ENCODE assay signal across 25 cellular contexts in the genomic region with DNA sequence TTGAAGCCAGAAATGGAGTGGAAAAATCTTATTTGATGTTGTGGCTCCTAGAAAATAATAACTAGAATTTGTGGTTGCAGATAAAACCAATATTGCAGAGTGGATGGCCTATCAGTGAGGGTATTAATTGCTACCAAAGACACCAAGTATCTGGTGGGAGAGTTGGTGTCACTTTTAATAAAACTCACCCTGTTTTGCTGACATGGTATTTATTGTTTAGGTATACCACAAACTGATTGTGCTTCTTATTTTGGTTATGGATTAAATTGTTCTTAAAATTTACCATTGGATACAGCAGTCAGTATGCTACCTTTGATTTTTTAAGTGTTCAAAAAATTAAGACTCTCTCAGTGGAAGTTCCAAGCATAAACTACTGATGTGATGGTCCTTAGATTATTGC.
A peak's percentile ranks its signal among the peaks of the same experiment; 100 is the strongest.
DNase-seq lines count a peak whose midpoint lies in the region; ATAC-seq, FAIRE-seq and TF ChIP-seq lines count a peak whose summit lies in the region.
"Had no signal": no experiment of that assay in that cellular context is flagged by ENCODE, and none has a peak within 500 bp of the region (broad histone marks: within the 10 kb centered on the region; RNA-seq: fewer than 3 reads in every experiment).

No MANE protein-coding gene starts in this region.

- H3K79me2 ChIP-seq in HepG2 (ENCODE audit: insufficient read depth, low read length), result no peaks in the 10 kb centered on the region
- H3K79me2 ChIP-seq in K562 (ENCODE audit: control insufficient read depth, insufficient read depth, low read length), result no peaks in the 10 kb centered on the region

- H3K36me3 ChIP-seq in HepG2 (replicated peaks in 1 of 2; ENCODE audit: control insufficient read depth in 1 of 2, insufficient read depth in 2 of 2, low read length in 2 of 2) (no peaks in the 10 kb centered on the region), right lobe of liver (no peaks in the 10 kb centered on the region), K562 (ENCODE audit: control insufficient read depth, insufficient read depth, low read length) (no peaks in the 10 kb centered on the region), psoas muscle (ENCODE audit: insufficient read depth in 1 of 2, low read depth in 1 of 2) (no peaks in the 10 kb centered on the region)
- H3K36me3 ChIP-seq: BE2C; BLaER1 treated with 17β-estradiol and CSF1 and Interleukin-3, amounts not matched to agents 10 nM and 100 nM had no signal

- H3K4me3 ChIP-seq in HepG2 (replicated peaks in 1 of 3; ENCODE audit: insufficient read depth in 1 of 3, low read depth in 2 of 3, low read length in 3 of 3) (no peak overlapping the region), right lobe of liver (no peak overlapping the region), K562 (no peak overlapping the region), psoas muscle (no peak overlapping the region)
- H3K4me3 ChIP-seq: BLaER1 treated with 17β-estradiol and CSF1 and Interleukin-3, amounts not matched to agents 10 nM and 100 nM; GM12878; GM23338 had no signal

- FAIRE-seq in HepG2 (lab: Jason Lieb, UNC), result no peak
- no peak for FAIRE-seq in K562 (lab: Jason Lieb, UNC)
- FAIRE-seq in RCC 7860 (lab: Jason Lieb, UNC), result no peak
- FAIRE-seq: A204.1, D721Med, GM12878, GM19239 had no signal

- POLR2A ChIA-PET in HepG2 (lab: Yijun Ruan, JAX) (no interaction called here), K562 (lab: Yijun Ruan, JAX) (no interaction called here)

- no TSS peak for BruUV-seq in HepG2 (replicated peaks; lab: Mats Ljungman, UMichigan)
- no TSS peak for BruUV-seq in K562 (replicated peaks; lab: Mats Ljungman, UMichigan)

- no peak overlapping the region for H2AFZ ChIP-seq in HepG2 (ENCODE audit: low read length)
- H2AFZ ChIP-seq in K562 (ENCODE audit: low read depth, low read length), result no peak overlapping the region
- H2AFZ ChIP-seq: GM23338 had no signal

- no peaks in the 10 kb centered on the region for H3K9me1 ChIP-seq in K562 (ENCODE audit: control insufficient read depth, insufficient read depth, low read length)

- in situ Hi-C loops in HepG2 (cut with HindIII; ENCODE audit: extremely low pct_ligation_motif_present, low pct_unique_long_range_greater_than_20kb), result no loop called here
- in situ Hi-C loops in K562 (cut with MboI), result no loop called here

- no peaks in the 10 kb centered on the region for H3K27me3 ChIP-seq in HepG2 (ENCODE audit: control insufficient read depth in 1 of 2, insufficient read depth in 2 of 2, low read length in 2 of 2)
- no peaks in the 10 kb centered on the region for H3K27me3 ChIP-seq in right lobe of liver
- no peaks in the 10 kb centered on the region for H3K27me3 ChIP-seq in K562 (ENCODE audit: control insufficient read depth in 2 of 2, insufficient read depth in 2 of 2, low read length in 2 of 2)
- H3K27me3 ChIP-seq in psoas muscle (ENCODE audit: insufficient read depth in 3 of 3, low read length in 2 of 3), result no peaks in the 10 kb centered on the region
- H3K27me3 ChIP-seq: BE2C; BLaER1 treated with 17β-estradiol and CSF1 and Interleukin-3, amounts not matched to agents 10 nM and 100 nM had no signal

- TF ChIP-seq RAD21 in HepG2 (CRISPR knock-in tag; IDR thresholded peaks at IDR 0.05) (no peak), K562 (CRISPR knock-in tag; conservative IDR thresholded peaks at IDR 0.05 in 1 of 2, IDR thresholded peaks at IDR 0.05 in 1 of 2) (no peak)

- no peak overlapping the region for H3K27ac ChIP-seq in HepG2 (ENCODE audit: extremely low read length, insufficient read depth, low read length)
- peak overlapping the region in 1 of 3 donors; percentile 54 for H3K27ac ChIP-seq in right lobe of liver
- H3K27ac ChIP-seq in K562 (ENCODE audit: extremely low read depth, low read depth, low read length), result no peak overlapping the region
- peak overlapping the region; percentile 71 for H3K27ac ChIP-seq in psoas muscle
- H3K27ac ChIP-seq: 22Rv1; BLaER1 treated with 17β-estradiol and CSF1 and Interleukin-3, amounts not matched to agents 10 nM and 100 nM had no signal

- H4K20me1 ChIP-seq in HepG2 (ENCODE audit: insufficient read depth, low read length) (no peaks in the 10 kb centered on the region), K562 (replicated peaks; ENCODE audit: control insufficient read depth, insufficient read depth, low read length) (no peaks in the 10 kb centered on the region)

- no peak for TF ChIP-seq EP300 in HepG2 (IDR thresholded peaks at IDR 0.05; ENCODE audit: low read depth in 2 of 2, low read length in 2 of 2)
- no peak for TF ChIP-seq EP300 in HepG2 (CRISPR knock-in tag; IDR thresholded peaks at IDR 0.05; ENCODE audit: borderline replicate concordance)
- no peak for TF ChIP-seq EP300 in K562 (IDR thresholded peaks at IDR 0.05; ENCODE audit: low read length)

- ATAC-seq in HepG2 (no peak), right lobe of liver (no peak), K562 (no peak), psoas muscle (no peak), HG02938 (IDR thresholded peaks at IDR 0.05; ENCODE audit: unreplicated experiment) (no peak)
- ATAC-seq: GM12878, GM23338, HCT116 had no signal

- no peak for DNase-seq in HepG2 (ENCODE audit: low spot score)
- DNase-seq in right lobe of liver, result no peak
- DNase-seq in K562 (ENCODE audit: extremely low read depth in 1 of 4, low spot score in 3 of 4), result no peak
- no peak for DNase-seq in psoas muscle
- no peak for DNase-seq in stimulated activated CD4-positive, alpha-beta T cell treated with anti-CD3 and anti-CD28 coated beads, Interleukin-2, amount 100 ng/mL, for 48 hours
- DNase-seq in RCC 7860 (ENCODE audit: low spot score), result no peak
- DNase-seq: ACHN; AML-193; BE2C; CD4-positive, alpha-beta T cell; CD8-positive, alpha-beta memory T cell; DMS 273 treated with DMSO at 0.1 percent for 48 hours; DMS79; EL; GDM1; H9 had no signal

- TF ChIP-seq CTCF in HepG2 (CRISPR knock-in tag; IDR thresholded peaks at IDR 0.05) (no peak), right lobe of liver (IDR thresholded peaks at IDR 0.05) (no peak), K562 (IDR thresholded peaks at IDR 0.05 in 2 of 3, conservative IDR thresholded peaks at IDR 0.05 in 1 of 3; ENCODE audit: insufficient read depth in 2 of 3, low read depth in 1 of 3, low read length in 3 of 3) (no peak), psoas muscle (IDR thresholded peaks at IDR 0.05) (no peak)

- peaks cover 16% of the 10 kb centered on the region for H3K4me1 ChIP-seq in HepG2 (ENCODE audit: insufficient read depth, low read length)
- H3K4me1 ChIP-seq in right lobe of liver, result peaks cover 0 to 49% (median 16%) of the 10 kb centered on the region in 4 donors
- H3K4me1 ChIP-seq in K562 (replicated peaks in 1 of 2; ENCODE audit: control insufficient read depth in 2 of 2, insufficient read depth in 2 of 2, low read length in 2 of 2), result peaks cover 0 to 8% of the 10 kb centered on the region in 2 experiments; a peak in 2 of 5 replicates
- H3K4me1 ChIP-seq in psoas muscle, result peaks cover 16% of the 10 kb centered on the region
- H3K4me1 ChIP-seq: BLaER1 treated with 17β-estradiol and CSF1 and Interleukin-3, amounts not matched to agents 10 nM and 100 nM had no signal

- H3K9me3 ChIP-seq in HepG2 (ENCODE audit: low read length), result no peaks in the 10 kb centered on the region
- no peaks in the 10 kb centered on the region for H3K9me3 ChIP-seq in right lobe of liver
- H3K9me3 ChIP-seq in K562 (replicated peaks; ENCODE audit: control insufficient read depth, insufficient read depth, low read depth, low read length), result no peaks in the 10 kb centered on the region
- H3K9me3 ChIP-seq in psoas muscle, result no peaks in the 10 kb centered on the region
- H3K9me3 ChIP-seq: BE2C had no signal

- H3K4me2 ChIP-seq in HepG2 (ENCODE audit: low read depth, low read length) (no peak overlapping the region), K562 (ENCODE audit: insufficient read depth, low read length) (no peak overlapping the region)
- H3K4me2 ChIP-seq: BLaER1 treated with 17β-estradiol and CSF1 and Interleukin-3, amounts not matched to agents 10 nM and 100 nM; GM23338 had no signal

- TF ChIP-seq POLR2A in HepG2 (IDR thresholded peaks at IDR 0.05; ENCODE audit: insufficient read depth in 1 of 2, low read depth in 2 of 2, low read length in 2 of 2) (no peak), right lobe of liver (IDR thresholded peaks at IDR 0.05) (no peak), K562 (conservative IDR thresholded peaks at IDR 0.05) (no peak)

- CTCF ChIA-PET in HepG2 (lab: Yijun Ruan, JAX; ENCODE audit: low intra/inter-chr PET ratio, low total read pairs), result no interaction called here
- CTCF ChIA-PET in K562 (lab: Yijun Ruan, JAX; ENCODE audit: low intra/inter-chr PET ratio), result no interaction called here

- intact Hi-C loops in HepG2 (cut with micrococcal nuclease; ENCODE audit: unreplicated experiment) (no loop called here), right lobe of liver (cut with DNase I) (no loop called here), K562 (cut with micrococcal nuclease) (no loop called here), psoas muscle (cut with DNase I) (no loop called here)

- H3K9ac ChIP-seq in HepG2 (ENCODE audit: insufficient read depth, low read depth, low read length) (no peak overlapping the region), K562 (ENCODE audit: insufficient read depth in 1 of 2, low read depth in 2 of 2, low read length in 2 of 2) (no peak overlapping the region)
- H3K9ac ChIP-seq: BLaER1 treated with 17β-estradiol and CSF1 and Interleukin-3, amounts not matched to agents 10 nM and 100 nM had no signal

TF ChIP-seq in HepG2, 621 proteins besides CTCF, POLR2A, EP300 and RAD21:
- TF ChIP-seq MAFF (IDR thresholded peaks at IDR 0.05; ENCODE audit: low read depth, low read length) (peak; percentile 85), SMAD9 (CRISPR knock-in tag; IDR thresholded peaks at IDR 0.05) (no peak), MAFK (conservative IDR thresholded peaks at IDR 0.05 in 1 of 2, IDR thresholded peaks at IDR 0.05 in 1 of 2; ENCODE audit: low read length in 2 of 2) (peak; percentile 74 to 92)

TF ChIP-seq in K562, 482 proteins besides CTCF, POLR2A, EP300 and RAD21 (continues in another document):
- TF ChIP-seq, protein P1, sequence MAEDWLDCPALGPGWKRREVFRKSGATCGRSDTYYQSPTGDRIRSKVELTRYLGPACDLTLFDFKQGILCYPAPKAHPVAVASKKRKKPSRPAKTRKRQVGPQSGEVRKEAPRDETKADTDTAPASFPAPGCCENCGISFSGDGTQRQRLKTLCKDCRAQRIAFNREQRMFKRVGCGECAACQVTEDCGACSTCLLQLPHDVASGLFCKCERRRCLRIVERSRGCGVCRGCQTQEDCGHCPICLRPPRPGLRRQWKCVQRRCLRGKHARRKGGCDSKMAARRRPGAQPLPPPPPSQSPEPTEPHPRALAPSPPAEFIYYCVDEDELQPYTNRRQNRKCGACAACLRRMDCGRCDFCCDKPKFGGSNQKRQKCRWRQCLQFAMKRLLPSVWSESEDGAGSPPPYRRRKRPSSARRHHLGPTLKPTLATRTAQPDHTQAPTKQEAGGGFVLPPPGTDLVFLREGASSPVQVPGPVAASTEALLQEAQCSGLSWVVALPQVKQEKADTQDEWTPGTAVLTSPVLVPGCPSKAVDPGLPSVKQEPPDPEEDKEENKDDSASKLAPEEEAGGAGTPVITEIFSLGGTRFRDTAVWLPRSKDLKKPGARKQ (CRISPR knock-in tag; IDR thresholded peaks at IDR 0.05), result no peak
- no peak for TF ChIP-seq BCOR (IDR thresholded peaks at IDR 0.05)
- no peak for TF ChIP-seq MTF1 (CRISPR knock-in tag; IDR thresholded peaks at IDR 0.05; ENCODE audit: borderline replicate concordance)
- TF ChIP-seq ZBTB17 (CRISPR knock-in tag; IDR thresholded peaks at IDR 0.05), result no peak
- no peak for TF ChIP-seq OTX1 (CRISPR knock-in tag; IDR thresholded peaks at IDR 0.05)
- TF ChIP-seq MAFG (tag; conservative IDR thresholded peaks at IDR 0.05), result peak; percentile 28; the same call in 1 of the 2 replicates

Comparison
In these comparisons a context has a peak if more than half of its experiments do, and no peak if none do; other contexts are left out.
1. Of the 241 proteins assayed by ChIP-seq in both HepG2 and K562: peak only in HepG2: none; only in K562: MAFG; in both: MAFF and MAFK; in neither: 238.